1 cellular context compared by ENCODE assay signal in the genomic region with DNA sequence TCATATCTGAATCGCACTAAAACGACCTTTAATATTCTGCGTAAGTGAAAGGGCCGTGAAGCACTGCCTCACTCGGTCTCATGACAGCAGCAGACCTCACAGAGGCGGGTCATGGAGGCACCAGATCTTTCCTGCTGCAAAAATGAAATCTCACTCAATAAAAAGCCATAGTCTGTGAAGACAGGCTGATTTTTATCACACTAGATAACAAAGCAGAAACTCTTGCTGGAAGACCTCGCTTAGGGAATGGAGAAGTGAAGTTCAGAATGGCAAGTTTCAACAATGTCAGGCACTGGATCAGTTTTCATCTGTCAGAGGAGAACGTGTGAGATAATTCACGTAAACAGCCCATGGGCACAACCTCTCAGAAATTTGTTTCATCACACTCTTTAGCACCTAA.
TF ChIP-seq lines count a peak whose summit lies in the region.

No MANE protein-coding gene starts in this region.

TF ChIP-seq in K562, 482 proteins besides CTCF, POLR2A, EP300 and RAD21 (continued from another document):
- TF ChIP-seq, protein P1, sequence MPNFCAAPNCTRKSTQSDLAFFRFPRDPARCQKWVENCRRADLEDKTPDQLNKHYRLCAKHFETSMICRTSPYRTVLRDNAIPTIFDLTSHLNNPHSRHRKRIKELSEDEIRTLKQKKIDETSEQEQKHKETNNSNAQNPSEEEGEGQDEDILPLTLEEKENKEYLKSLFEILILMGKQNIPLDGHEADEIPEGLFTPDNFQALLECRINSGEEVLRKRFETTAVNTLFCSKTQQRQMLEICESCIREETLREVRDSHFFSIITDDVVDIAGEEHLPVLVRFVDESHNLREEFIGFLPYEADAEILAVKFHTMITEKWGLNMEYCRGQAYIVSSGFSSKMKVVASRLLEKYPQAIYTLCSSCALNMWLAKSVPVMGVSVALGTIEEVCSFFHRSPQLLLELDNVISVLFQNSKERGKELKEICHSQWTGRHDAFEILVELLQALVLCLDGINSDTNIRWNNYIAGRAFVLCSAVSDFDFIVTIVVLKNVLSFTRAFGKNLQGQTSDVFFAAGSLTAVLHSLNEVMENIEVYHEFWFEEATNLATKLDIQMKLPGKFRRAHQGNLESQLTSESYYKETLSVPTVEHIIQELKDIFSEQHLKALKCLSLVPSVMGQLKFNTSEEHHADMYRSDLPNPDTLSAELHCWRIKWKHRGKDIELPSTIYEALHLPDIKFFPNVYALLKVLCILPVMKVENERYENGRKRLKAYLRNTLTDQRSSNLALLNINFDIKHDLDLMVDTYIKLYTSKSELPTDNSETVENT (CRISPR knock-in tag; IDR thresholded peaks at IDR 0.05), result no peak
